8 cellular contexts compared by ENCODE assay signal in the genomic region with DNA sequence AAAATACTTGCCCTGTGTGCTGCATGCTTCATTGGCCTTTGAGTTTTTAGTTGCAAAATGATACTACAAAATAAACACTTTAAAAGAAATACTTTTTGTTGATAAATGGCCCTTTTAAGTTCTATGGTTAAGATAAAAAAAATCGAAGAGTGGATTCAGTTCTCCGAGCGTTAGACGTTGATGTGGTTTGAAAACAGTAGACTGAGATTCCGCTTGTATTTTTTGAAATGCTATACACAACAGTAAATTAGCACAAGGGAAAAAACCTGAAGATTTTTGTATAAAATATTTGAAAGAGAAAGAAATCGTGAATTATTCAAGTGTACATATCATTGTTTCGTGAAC. TPM values are rescaled to one million over a fixed set of nuclear protein-coding genes. Genes with fewer than 3 reads are reported as not detected.
A peak's percentile ranks its signal among the peaks of the same experiment; 100 is the strongest.
DNase-seq lines count a peak whose midpoint lies in the region; ATAC-seq and TF ChIP-seq lines count a peak whose summit lies in the region.

No MANE protein-coding gene starts in this region.

- peak overlapping the region; percentile 80 for H3K4me3 Mint-ChIP-seq in activated naive CD4-positive, alpha-beta T cell treated with anti-CD3 and anti-CD28 coated beads, Interleukin-2, amount 10 ng/mL, durations not matched to agents 7 days and 5 days
- H3K4me3 Mint-ChIP-seq in memory B cell, result peak overlapping the region; percentile 98
- H3K4me3 Mint-ChIP-seq in type B pancreatic cell, result no peak overlapping the region

- peaks cover 3% of the 10 kb centered on the region for H3K36me3 Mint-ChIP-seq in activated naive CD4-positive, alpha-beta T cell treated with anti-CD3 and anti-CD28 coated beads, Interleukin-2, amount 10 ng/mL, durations not matched to agents 7 days and 5 days
- H3K36me3 Mint-ChIP-seq in memory B cell (no peaks in the 10 kb centered on the region), type B pancreatic cell (no peaks in the 10 kb centered on the region)

- in situ Hi-C loops in astrocyte of the spinal cord (cut with HindIII; ENCODE audit: low sequenced_read_pairs), result no loop called here

- no peaks in the 10 kb centered on the region for H3K27me3 Mint-ChIP-seq in activated naive CD4-positive, alpha-beta T cell treated with anti-CD3 and anti-CD28 coated beads, Interleukin-2, amount 10 ng/mL, durations not matched to agents 7 days and 5 days
- H3K27me3 Mint-ChIP-seq in memory B cell (no peaks in the 10 kb centered on the region), type B pancreatic cell (no peaks in the 10 kb centered on the region)

- H3K9me3 Mint-ChIP-seq in activated naive CD4-positive, alpha-beta T cell treated with anti-CD3 and anti-CD28 coated beads, Interleukin-2, amount 10 ng/mL, durations not matched to agents 7 days and 5 days, result no peaks in the 10 kb centered on the region
- H3K9me3 Mint-ChIP-seq in memory B cell (no peaks in the 10 kb centered on the region), type B pancreatic cell (no peaks in the 10 kb centered on the region)

- H3K27ac Mint-ChIP-seq in activated naive CD4-positive, alpha-beta T cell treated with anti-CD3 and anti-CD28 coated beads, Interleukin-2, amount 10 ng/mL, durations not matched to agents 7 days and 5 days, result peak overlapping the region; percentile 83
- H3K27ac Mint-ChIP-seq in memory B cell (peak overlapping the region; percentile 94), type B pancreatic cell (peak overlapping the region; percentile 98)

- ATAC-seq in memory B cell (ENCODE audit: low read depth) (no peak), GM21360 (IDR thresholded peaks at IDR 0.05; ENCODE audit: unreplicated experiment) (no peak)

- peak overlapping the region; percentile 82 for H3K4me3 ChIP-seq in astrocyte of the spinal cord (ENCODE audit: low read depth, low read length)

- CTCF ChIA-PET in activated naive CD4-positive, alpha-beta T cell treated with anti-CD3 and anti-CD28 coated beads, Interleukin-2, amount 10 ng/mL, durations not matched to agents 7 days and 5 days (lab: Charles Lee), result interaction anchor here (1.1 to 1.3 kb wide), 2 partner anchors 12 to 164 kb away, joined by 3 to 5 read pairs; no protein-coding TSS in a partner anchor

- TF ChIP-seq CTCF in astrocyte of the spinal cord (IDR thresholded peaks at IDR 0.05; ENCODE audit: low read depth, low read length), result no peak
- TF ChIP-seq CTCF in type B pancreatic cell (conservative IDR thresholded peaks at IDR 0.05), result no peak

- DNase-seq in activated naive CD4-positive, alpha-beta T cell treated with anti-CD3 and anti-CD28 coated beads, Interleukin-2, amount 10 ng/mL, durations not matched to agents 7 days and 5 days, result no peak
- no peak for DNase-seq in activated naive CD4-positive, alpha-beta T cell treated with anti-CD3 and anti-CD28 coated beads, Interleukin-2, amount 50 U/mL, for 16 hours
- DNase-seq in astrocyte of the spinal cord (ENCODE audit: low read depth, low spot score), result no peak
- no peak for DNase-seq in memory B cell (ENCODE audit: low spot score in 2 of 2)
- DNase-seq in type B pancreatic cell (ENCODE audit: extremely low spot score, unreplicated experiment), result no peak
- DNase-seq in kidney tubule cell (ENCODE audit: low spot score), result no peak
- DNase-seq in stimulated activated naive CD4-positive, alpha-beta T cell treated with Interleukin-2 at 50 U/mL for 16 hours (lab: John Stamatoyannopoulos, UW), result no peak

- peaks cover 12% of the 10 kb centered on the region for H3K4me1 Mint-ChIP-seq in activated naive CD4-positive, alpha-beta T cell treated with anti-CD3 and anti-CD28 coated beads, Interleukin-2, amount 10 ng/mL, durations not matched to agents 7 days and 5 days
- H3K4me1 Mint-ChIP-seq in memory B cell, result peaks cover 2% of the 10 kb centered on the region
- H3K4me1 Mint-ChIP-seq in type B pancreatic cell (ENCODE audit: unreplicated experiment), result peaks cover 9% of the 10 kb centered on the region

RNA-seq across cellular contexts. Expression of a gene that starts 1.4 kb away (rescaled TPM):
- total RNA-seq in type B pancreatic cell (ENCODE audit: low replicate concordance), result 40.9 and 73.9 TPM in 2 replicates
